ENCODE assay signal across 2 cellular contexts in the genomic region with DNA sequence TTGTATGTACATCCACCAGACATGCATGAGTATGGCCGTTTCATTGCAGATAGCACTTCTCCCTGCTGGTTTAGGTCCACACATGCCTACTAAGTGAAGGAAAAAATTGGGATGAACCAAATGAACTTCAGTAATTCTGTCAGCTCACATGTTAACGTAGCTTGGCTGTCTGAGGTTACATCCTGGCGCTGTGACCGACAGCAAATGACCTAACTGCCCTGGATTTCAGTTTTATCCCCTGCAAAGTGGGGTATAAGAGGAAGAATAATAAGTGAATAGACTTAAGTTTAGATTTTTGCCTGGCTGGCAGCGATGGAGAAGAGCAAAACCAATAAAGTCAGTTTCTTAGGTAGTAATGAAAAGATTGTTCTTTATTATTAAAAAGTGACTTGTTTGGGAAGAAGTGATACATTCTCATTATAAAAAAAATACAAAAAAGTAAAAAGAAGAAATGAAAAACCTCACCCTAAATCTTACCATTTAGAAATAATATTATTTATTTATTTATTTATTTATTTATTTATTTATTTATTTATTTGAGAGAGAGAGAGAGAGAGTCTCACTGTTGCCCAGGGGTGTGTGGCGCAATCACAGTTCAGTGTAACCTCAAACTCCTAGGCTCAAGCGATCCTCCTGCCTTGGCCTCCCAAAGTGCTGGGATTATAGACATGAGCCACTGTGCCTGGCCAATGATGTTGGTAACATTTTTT.
TF ChIP-seq lines count a peak whose summit lies in the region.

No MANE protein-coding gene starts in this region.

TF ChIP-seq in A549, 52 proteins besides CTCF, POLR2A, EP300 and RAD21:
- no peak for TF ChIP-seq JUNB (IDR thresholded peaks at IDR 0.05)
- peak; percentile 34 for TF ChIP-seq ZC3H11A (IDR thresholded peaks at IDR 0.05)

TF ChIP-seq in endothelial cell of umbilical vein, 7 proteins besides CTCF, POLR2A, EP300 and RAD21:
- no peak for TF ChIP-seq JUN (IDR thresholded peaks at IDR 0.05; ENCODE audit: borderline replicate concordance, insufficient read depth, insufficient read length, low read depth)
- no peak for TF ChIP-seq MYC (IDR thresholded peaks at IDR 0.05; ENCODE audit: low read depth, low read length)
- no peak for TF ChIP-seq FOS (IDR thresholded peaks at IDR 0.05; ENCODE audit: borderline replicate concordance, insufficient read depth, low read length)
- no peak for TF ChIP-seq EZH2 (IDR thresholded peaks at IDR 0.05; ENCODE audit: borderline replicate concordance, low read depth, low read length, severe bottlenecking)
- TF ChIP-seq, protein P1, sequence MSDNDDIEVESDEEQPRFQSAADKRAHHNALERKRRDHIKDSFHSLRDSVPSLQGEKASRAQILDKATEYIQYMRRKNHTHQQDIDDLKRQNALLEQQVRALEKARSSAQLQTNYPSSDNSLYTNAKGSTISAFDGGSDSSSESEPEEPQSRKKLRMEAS (IDR thresholded peaks at IDR 0.05; ENCODE audit: insufficient read depth, insufficient read length), result no peak
